Comparison of ENCODE assay signal across 18 cellular contexts in genomic region chr5:169139381-169140125, GRCh38.
DNase-seq lines count a peak whose midpoint lies in the region; ATAC-seq, FAIRE-seq and TF ChIP-seq lines count a peak whose summit lies in the region.
"Had no signal": no experiment of that assay in that cellular context is flagged by ENCODE, and none has a peak within 500 bp of the region (broad histone marks: within the 10 kb centered on the region; RNA-seq: fewer than 3 reads in every experiment).

No MANE protein-coding gene starts in this region.

- no peaks in the 10 kb centered on the region for H3F3A ChIP-seq in neural progenitor cell (ENCODE audit: low read depth)

- no peak overlapping the region for H3K9ac ChIP-seq in neural progenitor cell

- CTCF ChIA-PET in A549 (lab: Yijun Ruan, JAX), result interaction anchor here (0.8 to 2.3 kb wide), 5 partner anchors 13 to 61 kb away, joined by 3 to 6 read pairs (median 3); no protein-coding TSS in a partner anchor
- CTCF ChIA-PET in activated naive CD4-positive, alpha-beta T cell treated with anti-CD3 and anti-CD28 coated beads for 36 hours (lab: Charles Lee), result no interaction called here

- peak overlapping the region; percentile 76 to 79 for H3K27ac ChIP-seq in A549
- H3K27ac ChIP-seq in foreskin keratinocyte, result no peak overlapping the region
- H3K27ac ChIP-seq in neural progenitor cell, result no peak overlapping the region
- H3K27ac ChIP-seq: epithelial cell of prostate had no signal

- H3K4me3 ChIP-seq in A549, result no peak overlapping the region
- no peak overlapping the region for H3K4me3 ChIP-seq in neural progenitor cell

- no peaks in the 10 kb centered on the region for H3K27me3 ChIP-seq in foreskin keratinocyte
- H3K27me3 ChIP-seq in neural progenitor cell, result no peaks in the 10 kb centered on the region

- 20% methylated on average over 7 of the region's 7 CpGs for WGBS in A549 (ENCODE audit: missing lambda C conversion rate)

- no peaks in the 10 kb centered on the region for H3K9me3 ChIP-seq in A549
- H3K9me3 ChIP-seq in neural progenitor cell (ENCODE audit: low read depth), result no peaks in the 10 kb centered on the region

- H3K4me1 Mint-ChIP-seq in neural progenitor cell, result peaks cover 11% of the 10 kb centered on the region
- H3K4me1 Mint-ChIP-seq in activated naive CD4-positive, alpha-beta T cell treated with anti-CD3 and anti-CD28 coated beads for 36 hours (ENCODE audit: low read depth), result no peaks in the 10 kb centered on the region
- H3K4me1 Mint-ChIP-seq: activated B cell treated with CpG ODN at 0.5 μM for 24 hours; CD8-positive, alpha-beta memory T cell had no signal

- H3K27ac Mint-ChIP-seq in neural progenitor cell, result peak overlapping the region; percentile 27
- no peak overlapping the region for H3K27ac Mint-ChIP-seq in activated naive CD4-positive, alpha-beta T cell treated with anti-CD3 and anti-CD28 coated beads for 36 hours
- H3K27ac Mint-ChIP-seq: activated B cell treated with CpG ODN at 0.5 μM for 24 hours; CD8-positive, alpha-beta memory T cell; dendritic cell treated with granulocyte-macrophage colony-stimulating factor and Interleukin-4, amounts not matched to agents 40 ng/mL and 50 ng/mL, for 4 days had no signal

- no peak for TF ChIP-seq RAD21 in A549 (conservative IDR thresholded peaks at IDR 0.05 in 1 of 2, IDR thresholded peaks at IDR 0.05 in 1 of 2)

- no peak for FAIRE-seq in A549 (lab: Jason Lieb, UNC)
- FAIRE-seq: keratinocyte had no signal

- H3K9me3 Mint-ChIP-seq in neural progenitor cell, result peaks cover 3% of the 10 kb centered on the region
- H3K9me3 Mint-ChIP-seq in activated naive CD4-positive, alpha-beta T cell treated with anti-CD3 and anti-CD28 coated beads for 36 hours, result no peaks in the 10 kb centered on the region
- H3K9me3 Mint-ChIP-seq: activated B cell treated with CpG ODN at 0.5 μM for 24 hours; dendritic cell treated with granulocyte-macrophage colony-stimulating factor and Interleukin-4, amounts not matched to agents 40 ng/mL and 50 ng/mL, for 4 days had no signal

- TF ChIP-seq POLR2A in A549 (IDR thresholded peaks at IDR 0.05; ENCODE audit: low read length), result no peak

- intact Hi-C loops in activated naive CD4-positive, alpha-beta T cell treated with anti-CD3 and anti-CD28 coated beads for 36 hours (cut with micrococcal nuclease), result no loop called here

- H3K4me1 ChIP-seq in A549 (peaks cover 26% of the 10 kb centered on the region), foreskin keratinocyte (no peaks in the 10 kb centered on the region), neural progenitor cell (no peaks in the 10 kb centered on the region)

- peak; percentile 77 to 93 for ATAC-seq in A549
- peak; percentile 52 for ATAC-seq in foreskin keratinocyte
- ATAC-seq: stimulated activated naive CD8-positive, alpha-beta T cell treated with anti-CD3 and anti-CD28 coated beads, Interleukin-15, Interleukin-2, amounts not matched to agents 100 U/mL and 50 U/mL, for 24 hours had no signal

- POLR2A ChIA-PET in A549 (lab: Yijun Ruan, JAX), result interaction anchor here (2.3 kb wide), 1 partner anchor 22 kb away, joined by 10 read pairs; no protein-coding TSS in a partner anchor

- no peaks in the 10 kb centered on the region for H4K20me1 ChIP-seq in neural progenitor cell (ENCODE audit: low read depth)

- peak overlapping the region; percentile 44 for H3K4me3 Mint-ChIP-seq in neural progenitor cell
- H3K4me3 Mint-ChIP-seq in activated naive CD4-positive, alpha-beta T cell treated with anti-CD3 and anti-CD28 coated beads for 36 hours, result no peak overlapping the region
- H3K4me3 Mint-ChIP-seq: activated B cell treated with CpG ODN at 0.5 μM for 24 hours; CD8-positive, alpha-beta memory T cell; dendritic cell treated with granulocyte-macrophage colony-stimulating factor and Interleukin-4, amounts not matched to agents 40 ng/mL and 50 ng/mL, for 4 days had no signal

- DNase-seq in A549 (ENCODE audit: low read depth in 1 of 2, low spot score in 1 of 2) (peak; percentile 29 to 91), LoVo (ENCODE audit: low spot score) (peak; percentile 52), foreskin keratinocyte (no peak), neural progenitor cell (ENCODE audit: low spot score) (no peak), NCI-H128 (lab: John Stamatoyannopoulos, UW; ENCODE audit: unreplicated experiment) (no peak), NOMO-1 treated with DMSO at 0.1 percent for 48 hours (lab: John Stamatoyannopoulos, UW; ENCODE audit: unreplicated experiment) (no peak), H4 (ENCODE audit: low spot score) (no peak)
- no peak for DNase-seq in activated naive CD4-positive, alpha-beta T cell treated with anti-CD3 and anti-CD28 coated beads for 36 hours
- DNase-seq: activated B cell treated with CpG ODN at 0.5 μM for 24 hours; activated effector memory CD4-positive, alpha-beta T cell treated with Interleukin-2 at 50 U/mL for 16 hours; CD8-positive, alpha-beta memory T cell; MV-4-11; NCI-H2171; NCI-H748 treated with DMSO at 0.1 percent for 48 hours; stimulated activated naive CD8-positive, alpha-beta T cell treated with anti-CD3 and anti-CD28 coated beads, Interleukin-15, Interleukin-2, amounts not matched to agents 100 U/mL and 50 U/mL, for 24 hours had no signal

- TF ChIP-seq CTCF in A549 (IDR thresholded peaks at IDR 0.05) (no peak), foreskin keratinocyte (conservative IDR thresholded peaks at IDR 0.05) (no peak), neural progenitor cell (IDR thresholded peaks at IDR 0.05) (no peak)

- TF ChIP-seq EP300 in A549 (IDR thresholded peaks at IDR 0.05), result peak; percentile 10 to 33; a peak in 2 of 5 replicates

- peaks cover 5% of the 10 kb centered on the region for H3K27me3 Mint-ChIP-seq in neural progenitor cell (ENCODE audit: insufficient read depth, low read depth)
- H3K27me3 Mint-ChIP-seq in activated naive CD4-positive, alpha-beta T cell treated with anti-CD3 and anti-CD28 coated beads for 36 hours (ENCODE audit: low read depth), result peaks cover 8% of the 10 kb centered on the region
- H3K27me3 Mint-ChIP-seq: activated B cell treated with CpG ODN at 0.5 μM for 24 hours; dendritic cell treated with granulocyte-macrophage colony-stimulating factor and Interleukin-4, amounts not matched to agents 40 ng/mL and 50 ng/mL, for 4 days had no signal

- H3K79me2 ChIP-seq in neural progenitor cell (ENCODE audit: low read depth), result no peaks in the 10 kb centered on the region

- H3K36me3 ChIP-seq in neural progenitor cell, result no peaks in the 10 kb centered on the region

- peak overlapping the region; percentile 82 for H3K4me2 ChIP-seq in A549
- H3K4me2 ChIP-seq in neural progenitor cell, result no peak overlapping the region

- H3K36me3 Mint-ChIP-seq in neural progenitor cell, result no peaks in the 10 kb centered on the region
- H3K36me3 Mint-ChIP-seq in activated naive CD4-positive, alpha-beta T cell treated with anti-CD3 and anti-CD28 coated beads for 36 hours (ENCODE audit: low read depth), result no peaks in the 10 kb centered on the region
- H3K36me3 Mint-ChIP-seq: CD8-positive, alpha-beta memory T cell had no signal

- H2AFZ ChIP-seq in neural progenitor cell (replicated peaks), result no peak overlapping the region

TF ChIP-seq in A549, 52 proteins besides CTCF, POLR2A, EP300 and RAD21:
- peak; percentile 52 for TF ChIP-seq MAX (IDR thresholded peaks at IDR 0.05)
- TF ChIP-seq CEBPB (IDR thresholded peaks at IDR 0.05), result peak in 1 of 2 experiments; percentile 16; a peak in 1 of 4 replicates
- peak; percentile 70 for TF ChIP-seq GATA3 (IDR thresholded peaks at IDR 0.05; ENCODE audit: borderline replicate concordance)
- 0 out of 5 replicates have a peak, but pooled peaks of 1 of the 2 experiments have one; percentile 26 for TF ChIP-seq JUN (IDR thresholded peaks at IDR 0.05)
- TF ChIP-seq NFE2L2 (conservative IDR thresholded peaks at IDR 0.05; ENCODE audit: low read length), result no peak
- TF ChIP-seq BCL3 (IDR thresholded peaks at IDR 0.05), result 0 out of 3 replicates have a peak, but pooled peaks have one; percentile 35
- no peak for TF ChIP-seq NPAS2 (CRISPR knock-in tag; IDR thresholded peaks at IDR 0.05; ENCODE audit: borderline replicate concordance)

Comparison
In these comparisons a context has a peak if more than half of its experiments do, and no peak if none do; other contexts are left out.
1. DNase-seq: peak in A549 (2 of 2) and LoVo (single experiment); none in foreskin keratinocyte (0 of 2), neural progenitor cell (single experiment), NCI-H128 (single experiment), NOMO-1 treated with DMSO at 0.1 percent for 48 hours (single experiment), activated naive CD4-positive, alpha-beta T cell treated with anti-CD3 and anti-CD28 coated beads for 36 hours (single experiment) and H4 (single experiment).
2. H3K27ac ChIP-seq: peak in A549 (2 of 2); none in foreskin keratinocyte (single experiment) and neural progenitor cell (single experiment).